ENCODE assay signal across 8 cellular contexts in the genomic region with DNA sequence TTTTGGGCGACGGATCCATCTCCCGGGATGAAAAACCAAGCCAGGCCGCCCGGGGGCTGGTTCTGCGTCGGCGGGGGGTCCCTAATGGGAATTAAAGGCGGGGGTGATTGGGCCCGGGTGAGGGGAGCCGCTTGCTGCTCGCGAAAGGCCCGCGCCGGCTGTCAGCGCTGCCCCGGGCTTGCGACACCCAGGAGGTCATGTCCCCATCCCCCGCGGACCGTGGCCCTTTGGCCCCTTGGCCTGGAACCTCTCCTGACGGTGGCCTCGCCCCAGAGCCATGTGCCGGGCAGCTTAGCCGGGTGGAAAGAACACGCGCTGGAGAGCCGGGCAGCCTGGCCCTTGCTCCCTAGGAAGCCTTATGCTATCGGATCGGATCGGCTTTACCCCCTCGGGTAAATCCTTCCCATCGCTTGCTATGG. TPM values are rescaled to one million over a fixed set of nuclear protein-coding genes. Genes with fewer than 3 reads are reported as not detected.
DNase-seq lines count a peak whose midpoint lies in the region; TF ChIP-seq lines count a peak whose summit lies in the region.
"Not testable (repeated sequence)": the region's sequence is repeated elsewhere in the genome, so short reads cannot be mapped to it uniquely, and the experiment has no call there.

No MANE protein-coding gene starts in this region.

- H3K9me3 ChIP-seq in H9 (ENCODE audit: control insufficient read depth, low read depth, low read length); iPS DF 6.9 (ENCODE audit: control insufficient read depth, insufficient read depth, low read length); neuron (ENCODE audit: low read length): not testable (repeated sequence)

- H2AFZ ChIP-seq in H9 (ENCODE audit: low read length); neuron (ENCODE audit: low read depth, low read length): not testable (repeated sequence)

- not testable (repeated sequence) for H3K23ac ChIP-seq in H9 (ENCODE audit: insufficient read length, low read depth, low read length)

- H2BK15ac ChIP-seq in H9 (ENCODE audit: low read depth, low read length) = not testable (repeated sequence)

- H2BK120ac ChIP-seq in H9 (ENCODE audit: low read depth, low read length, poor library complexity, severe bottlenecking) = peak overlapping the region; percentile 97

- no CpG with 5 or more reads among the region's 34 CpGs for WGBS in H9 (ENCODE audit: extremely low coverage, insufficient read length, low lambda C conversion rate)
- WGBS in iPS DF 6.9 (ENCODE audit: insufficient coverage, insufficient read length) = no CpG with 5 or more reads among the region's 34 CpGs

- H2AK5ac ChIP-seq in H9 (ENCODE audit: insufficient read length, low read length) = not testable (repeated sequence)

- H3K4ac ChIP-seq in H9 (ENCODE audit: low read depth, low read length) = not testable (repeated sequence)

- H3K4me3 ChIP-seq in NB4 (ENCODE audit: low read depth, low read length) (peak overlapping the region; percentile 65), iPS DF 6.9 (ENCODE audit: low read length) (peak overlapping the region; percentile 85; the same call in 1 of the 2 replicates), neuron (ENCODE audit: low read length) (peak overlapping the region; percentile 79)

- H2BK20ac ChIP-seq in H9 (ENCODE audit: low read depth, low read length, poor library complexity, severe bottlenecking) = not testable (repeated sequence)

- peak overlapping the region; percentile 79 to 90 for H3K4me3 Mint-ChIP-seq in CD14-positive monocyte
- peak overlapping the region; percentile 89 to 93 for H3K4me3 Mint-ChIP-seq in H9
- peak overlapping the region; percentile 89 for H3K4me3 Mint-ChIP-seq in stimulated activated naive CD8-positive, alpha-beta T cell treated with anti-CD3 and anti-CD28 coated beads, Interleukin-15, Interleukin-2, amounts not matched to agents 100 ng/mL and 50 ng/mL, for 24 hours

- not testable (repeated sequence) for H3K27me3 Mint-ChIP-seq in CD14-positive monocyte (ENCODE audit: low read depth in 3 of 3); H9 (ENCODE audit: low read depth); stimulated activated naive CD8-positive, alpha-beta T cell treated with anti-CD3 and anti-CD28 coated beads, Interleukin-15, Interleukin-2, amounts not matched to agents 100 ng/mL and 50 ng/mL, for 24 hours

- not testable (repeated sequence) for H3T11ph ChIP-seq in H9 (ENCODE audit: low read length)

- not testable (repeated sequence) for H3K4me1 ChIP-seq in H9 (ENCODE audit: insufficient read depth, low read length); iPS DF 6.9 (ENCODE audit: control insufficient read depth, insufficient read depth, low read length); neuron (ENCODE audit: insufficient read depth, low read length)

- not testable (repeated sequence) for H3K23me2 ChIP-seq in H9 (ENCODE audit: insufficient read length, low read depth, low read length, poor library complexity, severe bottlenecking)

- H3K27ac Mint-ChIP-seq in CD14-positive monocyte (peak overlapping the region; percentile 96 to 99 (median 97)), H9 (peak overlapping the region; percentile 96 to 99 (median 98))
- H3K27ac Mint-ChIP-seq in stimulated activated naive CD8-positive, alpha-beta T cell treated with anti-CD3 and anti-CD28 coated beads, Interleukin-15, Interleukin-2, amounts not matched to agents 100 ng/mL and 50 ng/mL, for 24 hours = peak overlapping the region; percentile 97

- not testable (repeated sequence) for H3K9me3 Mint-ChIP-seq in CD14-positive monocyte; H9; stimulated activated naive CD8-positive, alpha-beta T cell treated with anti-CD3 and anti-CD28 coated beads, Interleukin-15, Interleukin-2, amounts not matched to agents 100 ng/mL and 50 ng/mL, for 24 hours

- H3K18ac ChIP-seq in H9 (ENCODE audit: insufficient read length, low read depth, low read length) = peak overlapping the region; percentile 82

- TF ChIP-seq POLR2A in NB4 (IDR thresholded peaks at IDR 0.05; ENCODE audit: extremely low read depth, insufficient read length) = not testable (repeated sequence)

- not testable (repeated sequence) for H2BK12ac ChIP-seq in H9 (ENCODE audit: insufficient read length, low read depth, low read length)

- not testable (repeated sequence) for H3K79me2 ChIP-seq in H9 (ENCODE audit: insufficient read depth, low read length)

- H4K5ac ChIP-seq in H9 (ENCODE audit: insufficient read length, low read depth, low read length) = not testable (repeated sequence)

- H3K79me1 ChIP-seq in H9 (ENCODE audit: insufficient read depth, low read depth, low read length, poor library complexity, severe bottlenecking) = not testable (repeated sequence)

- H3K56ac ChIP-seq in H9 (ENCODE audit: insufficient read length, low read depth, low read length) = not testable (repeated sequence)

- peaks cover 12% of the 10 kb centered on the region for H3K4me1 Mint-ChIP-seq in CD14-positive monocyte
- H3K4me1 Mint-ChIP-seq in H9; stimulated activated naive CD8-positive, alpha-beta T cell treated with anti-CD3 and anti-CD28 coated beads, Interleukin-15, Interleukin-2, amounts not matched to agents 100 ng/mL and 50 ng/mL, for 24 hours (ENCODE audit: low read depth): not testable (repeated sequence)

- intact Hi-C loops in CD14-positive monocyte (cut with micrococcal nuclease) = not testable (repeated sequence)

- not testable (repeated sequence) for H3K36me3 Mint-ChIP-seq in CD14-positive monocyte; H9 (ENCODE audit: insufficient read depth in 1 of 3, low read depth in 3 of 3); stimulated activated naive CD8-positive, alpha-beta T cell treated with anti-CD3 and anti-CD28 coated beads, Interleukin-15, Interleukin-2, amounts not matched to agents 100 ng/mL and 50 ng/mL, for 24 hours (ENCODE audit: low read depth)

- not testable (repeated sequence) for TF ChIP-seq CTCF in CD14-positive monocyte (IDR thresholded peaks at IDR 0.05); H9 (conservative IDR thresholded peaks at IDR 0.05); NB4 (IDR thresholded peaks at IDR 0.05; ENCODE audit: low read depth, low read length)

- H4K8ac ChIP-seq in H9 (replicated peaks; ENCODE audit: insufficient read length, low read depth, low read length) = not testable (repeated sequence)

- peak overlapping the region; percentile 90 for H3K9ac ChIP-seq in H9 (ENCODE audit: extremely low read depth, insufficient read length, low read length)

- not testable (repeated sequence) for H2BK5ac ChIP-seq in H9 (ENCODE audit: insufficient read length, low read length)

- H3K36me3 ChIP-seq in iPS DF 6.9 (ENCODE audit: control insufficient read depth, insufficient read depth, low read length); neuron (ENCODE audit: insufficient read depth, low read length): not testable (repeated sequence)

- H4K91ac ChIP-seq in H9 (ENCODE audit: insufficient read length, low read depth, low read length) = not testable (repeated sequence)

- not testable (repeated sequence) for H3K27me3 ChIP-seq in H9 (ENCODE audit: insufficient read depth, low read length); iPS DF 6.9 (ENCODE audit: control insufficient read depth, insufficient read depth, low read length); neuron (ENCODE audit: insufficient read depth, low read length)

- H3K4me2 ChIP-seq in H9 (ENCODE audit: insufficient read depth, insufficient read length, low read length) = peak overlapping the region; percentile 62

- DNase-seq in CD14-positive monocyte (ENCODE audit: low spot score); H9; NB4 (ENCODE audit: low read depth); iPS DF 6.9 (ENCODE audit: low read depth, low spot score): not testable (repeated sequence)
- DNase-seq in activated CD8-positive, alpha-beta memory T cell treated with anti-CD3 and anti-CD28 coated beads, Interleukin-2, amount 50 U/mL, for 48 hours = peak; percentile 68

- H4K20me1 ChIP-seq in H9 (ENCODE audit: control insufficient read depth, insufficient read depth, insufficient read length) = not testable (repeated sequence)

- peak overlapping the region; percentile 82; the same call in 1 of the 2 replicates for H3K14ac ChIP-seq in H9 (ENCODE audit: insufficient read depth, low read length)

- H3K27ac ChIP-seq in H9 (ENCODE audit: insufficient read length, low read depth, low read length); iPS DF 6.9 (ENCODE audit: low read length): not testable (repeated sequence)
- peak overlapping the region; percentile 91 for H3K27ac ChIP-seq in cingulate gyrus (ENCODE audit: low read depth, low read length)

RNA-seq across cellular contexts. Expression of gene PLGLB1, which starts 55.4 kb away (rescaled TPM):
- polyA plus RNA-seq in CD14-positive monocyte = under 1 TPM in 1 of 2 donors, not detected in 1; 0.42 TPM
- total RNA-seq in H9 (2021) = 0.97 and 1.2 TPM in 2 replicates
